In the genomic region with DNA sequence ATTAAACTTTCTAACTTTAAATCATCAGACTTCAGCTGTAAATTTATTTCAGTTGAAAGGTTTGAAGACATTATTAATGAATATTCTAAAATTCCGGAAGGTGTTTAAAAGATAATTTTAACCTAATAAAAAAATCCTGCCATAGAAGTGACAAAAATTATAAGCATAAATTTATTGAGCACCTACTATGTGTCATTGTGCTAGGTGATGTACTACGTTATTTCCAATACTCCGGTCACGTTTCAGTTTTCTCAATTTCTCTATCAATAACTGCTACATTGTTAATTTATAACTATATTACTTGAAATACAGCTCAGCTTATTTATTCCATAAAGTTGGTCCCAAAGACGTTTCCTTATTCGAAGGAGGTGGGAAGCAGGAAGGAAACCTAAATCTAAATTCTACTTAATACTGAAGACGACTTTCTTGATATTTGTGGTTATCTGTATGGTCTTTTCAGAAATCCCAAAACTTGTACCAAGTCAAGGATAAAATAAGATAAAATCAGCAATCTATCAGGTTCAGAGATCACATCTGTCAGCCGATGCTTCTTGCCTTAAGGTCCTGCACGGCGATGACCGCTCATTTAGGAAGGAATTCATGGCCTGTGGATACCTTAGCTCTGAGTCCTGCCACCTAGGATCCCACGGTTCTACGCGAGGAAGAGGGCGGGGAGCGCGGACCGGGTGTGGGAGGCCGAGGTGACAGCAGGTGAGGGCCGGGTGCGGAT, we compare ENCODE assay signal across 1 cellular context.
TF ChIP-seq lines count a peak whose summit lies in the region.

No MANE protein-coding gene starts in this region.

TF ChIP-seq in liver, 16 proteins besides CTCF, POLR2A, EP300 and RAD21 (continued from another document):
- TF ChIP-seq TAF1 (conservative IDR thresholded peaks at IDR 0.05) (no peak), GABPA (IDR thresholded peaks at IDR 0.05 in 1 of 2, conservative IDR thresholded peaks at IDR 0.05 in 1 of 2) (no peak), HNF4G (IDR thresholded peaks at IDR 0.05) (no peak), FOXA2 (IDR thresholded peaks at IDR 0.05) (no peak), RXRA (IDR thresholded peaks at IDR 0.05) (no peak)
- TF ChIP-seq, protein P1, sequence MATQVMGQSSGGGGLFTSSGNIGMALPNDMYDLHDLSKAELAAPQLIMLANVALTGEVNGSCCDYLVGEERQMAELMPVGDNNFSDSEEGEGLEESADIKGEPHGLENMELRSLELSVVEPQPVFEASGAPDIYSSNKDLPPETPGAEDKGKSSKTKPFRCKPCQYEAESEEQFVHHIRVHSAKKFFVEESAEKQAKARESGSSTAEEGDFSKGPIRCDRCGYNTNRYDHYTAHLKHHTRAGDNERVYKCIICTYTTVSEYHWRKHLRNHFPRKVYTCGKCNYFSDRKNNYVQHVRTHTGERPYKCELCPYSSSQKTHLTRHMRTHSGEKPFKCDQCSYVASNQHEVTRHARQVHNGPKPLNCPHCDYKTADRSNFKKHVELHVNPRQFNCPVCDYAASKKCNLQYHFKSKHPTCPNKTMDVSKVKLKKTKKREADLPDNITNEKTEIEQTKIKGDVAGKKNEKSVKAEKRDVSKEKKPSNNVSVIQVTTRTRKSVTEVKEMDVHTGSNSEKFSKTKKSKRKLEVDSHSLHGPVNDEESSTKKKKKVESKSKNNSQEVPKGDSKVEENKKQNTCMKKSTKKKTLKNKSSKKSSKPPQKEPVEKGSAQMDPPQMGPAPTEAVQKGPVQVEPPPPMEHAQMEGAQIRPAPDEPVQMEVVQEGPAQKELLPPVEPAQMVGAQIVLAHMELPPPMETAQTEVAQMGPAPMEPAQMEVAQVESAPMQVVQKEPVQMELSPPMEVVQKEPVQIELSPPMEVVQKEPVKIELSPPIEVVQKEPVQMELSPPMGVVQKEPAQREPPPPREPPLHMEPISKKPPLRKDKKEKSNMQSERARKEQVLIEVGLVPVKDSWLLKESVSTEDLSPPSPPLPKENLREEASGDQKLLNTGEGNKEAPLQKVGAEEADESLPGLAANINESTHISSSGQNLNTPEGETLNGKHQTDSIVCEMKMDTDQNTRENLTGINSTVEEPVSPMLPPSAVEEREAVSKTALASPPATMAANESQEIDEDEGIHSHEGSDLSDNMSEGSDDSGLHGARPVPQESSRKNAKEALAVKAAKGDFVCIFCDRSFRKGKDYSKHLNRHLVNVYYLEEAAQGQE (IDR thresholded peaks at IDR 0.05) = no peak
